Comparison of ENCODE assay signal across 8 cellular contexts in the genomic region with DNA sequence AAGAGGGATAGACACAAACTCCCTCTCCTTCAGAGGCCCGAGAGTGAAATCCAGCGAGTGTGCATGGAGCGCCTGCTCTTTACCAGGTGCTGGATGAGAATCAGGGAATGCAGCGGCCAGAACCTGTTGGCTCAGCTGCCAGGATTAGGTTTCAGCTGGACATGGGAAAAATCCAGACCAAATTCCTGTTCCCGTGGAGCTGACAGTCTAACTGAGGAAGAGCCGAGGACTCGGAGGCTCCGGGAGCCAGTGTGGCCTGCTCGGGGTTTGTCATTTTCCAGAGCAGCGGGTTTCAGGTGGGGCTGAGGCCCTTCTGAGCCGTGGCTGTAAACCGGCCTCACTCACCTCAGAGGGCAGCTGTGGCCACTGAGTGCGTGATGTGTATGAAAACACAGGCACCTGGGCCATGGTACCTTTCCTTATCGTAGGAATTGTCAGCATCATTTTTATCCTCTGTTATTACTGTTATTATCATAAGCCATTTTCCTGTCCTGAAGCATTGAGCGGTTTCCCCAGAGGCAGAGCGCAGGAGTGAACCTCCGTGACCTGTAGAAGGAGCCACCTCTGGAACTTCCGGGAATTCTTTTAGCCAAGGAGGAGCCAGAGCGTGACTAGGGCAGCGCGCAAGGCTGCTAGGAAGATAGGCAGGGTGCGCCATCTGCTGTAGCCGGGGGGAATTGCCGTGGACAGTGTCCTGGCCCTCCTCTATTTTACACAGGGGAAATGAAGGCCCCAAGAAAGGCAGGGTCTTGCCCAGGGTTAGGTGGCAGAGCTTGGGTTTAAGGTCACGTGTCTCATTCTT. TPM values are rescaled to one million over a fixed set of nuclear protein-coding genes. Genes with fewer than 3 reads are reported as not detected.
DNase-seq lines count a peak whose midpoint lies in the region; ATAC-seq and TF ChIP-seq lines count a peak whose summit lies in the region.

No MANE protein-coding gene starts in this region.

- peak; percentile 68 to 90 (median 78) for DNase-seq in CD4-positive, alpha-beta T cell
- peak; percentile 50 for DNase-seq in KG1 (lab: John Stamatoyannopoulos, UW)
- peak; percentile 85 to 91 for DNase-seq in PC-9
- peak; percentile 83 to 88 for DNase-seq in activated T-cell treated with anti-CD3 and anti-CD28 coated beads, Interleukin-2, amount 50 U/mL, for 72 hours
- DNase-seq in esophagus squamous epithelium (lab: John Stamatoyannopoulos, UW), result no peak
- DNase-seq in naive thymus-derived CD4-positive, alpha-beta T cell, result peak; percentile 70 to 82 (median 77)
- DNase-seq in stimulated activated effector memory CD8-positive, alpha-beta T cell treated with anti-CD3 and anti-CD28 coated beads, Interleukin-12 subunit alpha, Interleukin-12 subunit beta, amount 100 ng/mL, for 72 hours (ENCODE audit: low spot score in 2 of 2), result peak; percentile 83 to 92

- H3K27me3 ChIP-seq in CD4-positive, alpha-beta T cell (ENCODE audit: control insufficient read depth, insufficient read depth, low read length), result no peaks in the 10 kb centered on the region
- H3K27me3 ChIP-seq in PC-9 (ENCODE audit: insufficient read depth, low read depth), result no peaks in the 10 kb centered on the region
- no peaks in the 10 kb centered on the region for H3K27me3 ChIP-seq in esophagus squamous epithelium
- H3K27me3 ChIP-seq in naive thymus-derived CD4-positive, alpha-beta T cell (ENCODE audit: control insufficient read depth in 2 of 2, insufficient read depth in 2 of 2, low read length in 2 of 2), result no peaks in the 10 kb centered on the region

- CTCF ChIA-PET in CD4-positive, alpha-beta T cell (lab: Charles Lee), result interaction anchor here (0.6 to 2.9 kb wide), 18 partner anchors 9 to 392 kb away, joined by 3 to 14 read pairs (median 3); a partner anchor contains a TSS
- CTCF ChIA-PET in PC-9 (lab: Charles Lee), result interaction anchor here (0.5 to 1.2 kb wide), 7 partner anchors 71 to 1520 kb away, joined by 3 to 5 read pairs (median 3); no protein-coding TSS in a partner anchor
- CTCF ChIA-PET in naive thymus-derived CD4-positive, alpha-beta T cell (lab: Charles Lee), result interaction anchor here (0.7 to 3.3 kb wide), 29 partner anchors 9 to 753 kb away, joined by 3 to 23 read pairs (median 4); a partner anchor contains a TSS

- H3K9me3 ChIP-seq in CD4-positive, alpha-beta T cell (ENCODE audit: control insufficient read depth, low read length), result no peaks in the 10 kb centered on the region
- H3K9me3 ChIP-seq in PC-9 (ENCODE audit: insufficient read depth, low read depth) (no peaks in the 10 kb centered on the region), esophagus squamous epithelium (no peaks in the 10 kb centered on the region)
- H3K9me3 ChIP-seq in naive thymus-derived CD4-positive, alpha-beta T cell (ENCODE audit: control insufficient read depth in 2 of 3, low read length in 3 of 3), result no peaks in the 10 kb centered on the region

- peak overlapping the region; percentile 86 for H3K27ac ChIP-seq in CD4-positive, alpha-beta T cell (ENCODE audit: low read depth, low read length)
- H3K27ac ChIP-seq in PC-9, result 0 out of 2 replicates have a peak overlapping the region, but pooled peaks have one; percentile 0
- peak overlapping the region; percentile 69 to 88 (median 84) for H3K27ac ChIP-seq in esophagus squamous epithelium
- peak overlapping the region; percentile 73 for H3K27ac ChIP-seq in naive thymus-derived CD4-positive, alpha-beta T cell (ENCODE audit: low read depth, low read length)

- H3K27me3 Mint-ChIP-seq in CD4-positive, alpha-beta T cell, result no peaks in the 10 kb centered on the region
- no peaks in the 10 kb centered on the region for H3K27me3 Mint-ChIP-seq in activated T-cell treated with anti-CD3 and anti-CD28 coated beads, Interleukin-2, amount 50 U/mL, for 72 hours (ENCODE audit: low read depth)
- H3K27me3 Mint-ChIP-seq in naive thymus-derived CD4-positive, alpha-beta T cell, result no peaks in the 10 kb centered on the region

- H3K27ac Mint-ChIP-seq in CD4-positive, alpha-beta T cell, result peak overlapping the region; percentile 98
- H3K27ac Mint-ChIP-seq in activated T-cell treated with anti-CD3 and anti-CD28 coated beads, Interleukin-2, amount 50 U/mL, for 72 hours, result peak overlapping the region; percentile 97
- H3K27ac Mint-ChIP-seq in naive thymus-derived CD4-positive, alpha-beta T cell, result peak overlapping the region; percentile 88 to 100 (median 98)
- H3K27ac Mint-ChIP-seq in stimulated activated effector memory CD8-positive, alpha-beta T cell treated with anti-CD3 and anti-CD28 coated beads, Interleukin-12 subunit alpha, Interleukin-12 subunit beta, amount 100 ng/mL, for 72 hours, result peak overlapping the region; percentile 94

- H3K4me3 ChIP-seq in PC-9, result no peak overlapping the region
- H3K4me3 ChIP-seq in esophagus squamous epithelium, result peak overlapping the region in 3 of 4 donors; percentile 8 to 41 (median 23)
- peak overlapping the region; percentile 2 for H3K4me3 ChIP-seq in naive thymus-derived CD4-positive, alpha-beta T cell (ENCODE audit: low read length)

- H2AFZ ChIP-seq in PC-9, result peak overlapping the region; percentile 56

- TSS peak; percentile 39 for BruUV-seq in PC-9 (replicated peaks; lab: Mats Ljungman, UMichigan)

- peaks cover 9% of the 10 kb centered on the region; the same call in 1 of the 2 replicates for H3F3A ChIP-seq in PC-9 (ENCODE audit: insufficient read depth, low read depth)

- intact Hi-C loops in CD4-positive, alpha-beta T cell (cut with DNase I, micrococcal nuclease), result loop anchor here (1.0 to 10.0 kb wide), 14 partner anchors 43 to 495 kb away; a partner anchor contains a TSS
- intact Hi-C loops in PC-9 (cut with micrococcal nuclease; ENCODE audit: unreplicated experiment), result loop anchor here (1.0 to 10.0 kb wide), 9 partner anchors 74 to 495 kb away; a partner anchor contains a TSS
- intact Hi-C loops in esophagus squamous epithelium (cut with DNase I), result loop anchor here (10.0 kb wide), 3 partner anchors 75 to 395 kb away; a partner anchor contains a TSS
- intact Hi-C loops in naive thymus-derived CD4-positive, alpha-beta T cell (cut with micrococcal nuclease), result loop anchor here (1.0 to 10.0 kb wide), 15 partner anchors 33 to 493 kb away; a partner anchor contains a TSS

- H3K4me1 Mint-ChIP-seq in CD4-positive, alpha-beta T cell (ENCODE audit: low read depth), result peaks cover 40% of the 10 kb centered on the region
- H3K4me1 Mint-ChIP-seq in activated T-cell treated with anti-CD3 and anti-CD28 coated beads, Interleukin-2, amount 50 U/mL, for 72 hours (ENCODE audit: low read depth), result peaks cover 19% of the 10 kb centered on the region
- peaks cover 14 to 39% (median 25%) of the 10 kb centered on the region in 7 donors for H3K4me1 Mint-ChIP-seq in naive thymus-derived CD4-positive, alpha-beta T cell
- peaks cover 18% of the 10 kb centered on the region for H3K4me1 Mint-ChIP-seq in stimulated activated effector memory CD8-positive, alpha-beta T cell treated with anti-CD3 and anti-CD28 coated beads, Interleukin-12 subunit alpha, Interleukin-12 subunit beta, amount 100 ng/mL, for 72 hours

- POLR2A ChIA-PET in CD4-positive, alpha-beta T cell (lab: Charles Lee), result interaction anchor here (0.6 to 2.0 kb wide), 13 partner anchors 9 to 393 kb away, joined by 3 to 26 read pairs (median 5); a partner anchor contains a TSS
- POLR2A ChIA-PET in PC-9 (lab: Charles Lee; ENCODE audit: unreplicated experiment), result interaction anchor here (0.6 kb wide), 1 partner anchor 424 kb away, joined by 6 read pairs; no protein-coding TSS in a partner anchor
- POLR2A ChIA-PET in naive thymus-derived CD4-positive, alpha-beta T cell (lab: Charles Lee), result interaction anchor here (0.5 to 2.6 kb wide), 15 partner anchors 9 to 802 kb away, joined by 3 to 19 read pairs (median 3); a partner anchor contains a TSS

- no peaks in the 10 kb centered on the region for H4K20me1 ChIP-seq in PC-9 (ENCODE audit: insufficient read depth)

- H3K36me3 Mint-ChIP-seq in CD4-positive, alpha-beta T cell (ENCODE audit: low read depth), result peaks cover 12% of the 10 kb centered on the region
- no peaks in the 10 kb centered on the region for H3K36me3 Mint-ChIP-seq in activated T-cell treated with anti-CD3 and anti-CD28 coated beads, Interleukin-2, amount 50 U/mL, for 72 hours (ENCODE audit: insufficient read depth in 2 of 2)
- H3K36me3 Mint-ChIP-seq in naive thymus-derived CD4-positive, alpha-beta T cell, result peaks cover 5 to 11% (median 9%) of the 10 kb centered on the region in 5 donors
- peaks cover 11% of the 10 kb centered on the region for H3K36me3 Mint-ChIP-seq in stimulated activated effector memory CD8-positive, alpha-beta T cell treated with anti-CD3 and anti-CD28 coated beads, Interleukin-12 subunit alpha, Interleukin-12 subunit beta, amount 100 ng/mL, for 72 hours

- H3K9me2 ChIP-seq in PC-9 (ENCODE audit: insufficient read depth), result no peaks in the 10 kb centered on the region

- TF ChIP-seq CTCF in CD4-positive, alpha-beta T cell (IDR thresholded peaks at IDR 0.05), result peak; percentile 93
- TF ChIP-seq CTCF in PC-9 (conservative IDR thresholded peaks at IDR 0.05) (peak; percentile 99), esophagus squamous epithelium (IDR thresholded peaks at IDR 0.05) (peak; percentile 88 to 99 (median 97))

- no peaks in the 10 kb centered on the region for H3K79me2 ChIP-seq in PC-9 (ENCODE audit: low read depth)

- no peak for TF ChIP-seq POLR2A in esophagus squamous epithelium (IDR thresholded peaks at IDR 0.05)

- 27 to 31% methylated on average over 15 to 24 of the region's 25 CpGs for WGBS in esophagus squamous epithelium, 2 donors

- peak; percentile 81 for ATAC-seq in CD4-positive, alpha-beta T cell (ENCODE audit: poor library complexity)
- ATAC-seq in GM19468 (IDR thresholded peaks at IDR 0.05; ENCODE audit: extremely low read depth, unreplicated experiment), result peak; percentile 40
- peak; percentile 95 to 97 for ATAC-seq in activated T-cell treated with anti-CD3 and anti-CD28 coated beads, Interleukin-2, amount 50 U/mL, for 72 hours (replicated peaks in 1 of 2)
- ATAC-seq in naive thymus-derived CD4-positive, alpha-beta T cell, result peak; percentile 91
- peak; percentile 95 for ATAC-seq in stimulated activated effector memory CD8-positive, alpha-beta T cell treated with anti-CD3 and anti-CD28 coated beads, Interleukin-12 subunit alpha, Interleukin-12 subunit beta, amount 100 ng/mL, for 72 hours

- H3K4me1 ChIP-seq in PC-9 (replicated peaks; ENCODE audit: insufficient read depth) (peaks cover 7% of the 10 kb centered on the region), esophagus squamous epithelium (peaks cover 0 to 43% (median 25%) of the 10 kb centered on the region in 3 donors)
- H3K4me1 ChIP-seq in naive thymus-derived CD4-positive, alpha-beta T cell (ENCODE audit: control insufficient read depth in 2 of 2, insufficient read depth in 2 of 2, low read length in 2 of 2), result peaks cover 8 to 24% of the 10 kb centered on the region in 2 donors

- H3K4me3 Mint-ChIP-seq in CD4-positive, alpha-beta T cell, result peak overlapping the region; percentile 83
- peak overlapping the region; percentile 51 to 60 for H3K4me3 Mint-ChIP-seq in activated T-cell treated with anti-CD3 and anti-CD28 coated beads, Interleukin-2, amount 50 U/mL, for 72 hours
- peak overlapping the region; percentile 30 to 86 (median 74) for H3K4me3 Mint-ChIP-seq in naive thymus-derived CD4-positive, alpha-beta T cell
- peak overlapping the region; percentile 45 for H3K4me3 Mint-ChIP-seq in stimulated activated effector memory CD8-positive, alpha-beta T cell treated with anti-CD3 and anti-CD28 coated beads, Interleukin-12 subunit alpha, Interleukin-12 subunit beta, amount 100 ng/mL, for 72 hours

- no peaks in the 10 kb centered on the region for H3K9me3 Mint-ChIP-seq in CD4-positive, alpha-beta T cell
- no peaks in the 10 kb centered on the region for H3K9me3 Mint-ChIP-seq in activated T-cell treated with anti-CD3 and anti-CD28 coated beads, Interleukin-2, amount 50 U/mL, for 72 hours
- peaks cover 0 to 4% (median 0%) of the 10 kb centered on the region in 11 donors for H3K9me3 Mint-ChIP-seq in naive thymus-derived CD4-positive, alpha-beta T cell
- no peaks in the 10 kb centered on the region for H3K9me3 Mint-ChIP-seq in stimulated activated effector memory CD8-positive, alpha-beta T cell treated with anti-CD3 and anti-CD28 coated beads, Interleukin-12 subunit alpha, Interleukin-12 subunit beta, amount 100 ng/mL, for 72 hours

- peak overlapping the region; percentile 54 for H3K4me2 ChIP-seq in PC-9

- no peaks in the 10 kb centered on the region for H3K36me3 ChIP-seq in PC-9 (ENCODE audit: low read depth)
- peaks cover 0 to 17% (median 0%) of the 10 kb centered on the region in 3 donors for H3K36me3 ChIP-seq in esophagus squamous epithelium
- peaks cover 0 to 5% (median 0%) of the 10 kb centered on the region in 3 experiments for H3K36me3 ChIP-seq in naive thymus-derived CD4-positive, alpha-beta T cell (ENCODE audit: control insufficient read depth in 2 of 3, insufficient read depth in 3 of 3, low read length in 3 of 3)

RNA-seq across cellular contexts. Expression of a gene that starts 27.3 kb away (rescaled TPM):
- 1 to 10 TPM; 1.7 to 2.4 TPM for total RNA-seq in CD4-positive, alpha-beta T cell
- total RNA-seq in PC-9 (2021) (41.9 and 50.1 TPM in 2 replicates), esophagus squamous epithelium (10 to 100 TPM; 11.0 to 80.1 (median 19.4) TPM)
- 10 to 100 TPM; 10.3 to 13.6 TPM for total RNA-seq in activated T-cell treated with anti-CD3 and anti-CD28 coated beads, Interleukin-2, amount 50 U/mL, for 72 hours
- total RNA-seq in naive thymus-derived CD4-positive, alpha-beta T cell, result 1 to 10 TPM; 1.9 to 6.0 (median 2.9) TPM
- 1 to 10 TPM; 2.9 to 3.6 TPM for polyA plus RNA-seq in naive thymus-derived CD4-positive, alpha-beta T cell

RNA-seq across cellular contexts. Expression of a gene that starts 41.8 kb away (rescaled TPM):
- 10 to 100 TPM; 31.7 to 32.8 TPM for total RNA-seq in CD4-positive, alpha-beta T cell
- total RNA-seq in PC-9 (2021), result 28.2 and 32.9 TPM in 2 replicates
- total RNA-seq in activated T-cell treated with anti-CD3 and anti-CD28 coated beads, Interleukin-2, amount 50 U/mL, for 72 hours, result 10 to 100 TPM; 26.7 to 43.4 TPM
- total RNA-seq in esophagus squamous epithelium, result 10 to 100 TPM in 2 of 4 donors, 1 to 10 TPM in 2; 3.8 to 31.7 (median 15.7) TPM
- total RNA-seq in naive thymus-derived CD4-positive, alpha-beta T cell, result 100 to 1,000 TPM in 1 of 5 experiments, 10 to 100 TPM in 4; 26.1 to 103 (median 28.2) TPM
- 10 to 100 TPM; 40.8 to 41.1 TPM for polyA plus RNA-seq in naive thymus-derived CD4-positive, alpha-beta T cell

Comparison
In these comparisons a context has a peak if more than half of its experiments do, and no peak if none do; other contexts are left out.
1. ATAC-seq: peak in every context shown above with its lines; median percentile 96 in activated T-cell treated with anti-CD3 and anti-CD28 coated beads, Interleukin-2, amount 50 U/mL, for 72 hours; 95 in stimulated activated effector memory CD8-positive, alpha-beta T cell treated with anti-CD3 and anti-CD28 coated beads, Interleukin-12 subunit alpha, Interleukin-12 subunit beta, amount 100 ng/mL, for 72 hours; 91 in naive thymus-derived CD4-positive, alpha-beta T cell; 81 in CD4-positive, alpha-beta T cell; 40 in GM19468.
2. H3K27ac ChIP-seq: peak in every context shown above with its lines; median percentile 86 in CD4-positive, alpha-beta T cell; 84 in esophagus squamous epithelium; 73 in naive thymus-derived CD4-positive, alpha-beta T cell; 0 in PC-9.